In genomic region chr3:194114123-194114522, GRCh38 we compare ENCODE assay signal across 32 cellular contexts.
"Had no signal": no experiment of that assay in that cellular context is flagged by ENCODE, and none has a peak within 500 bp of the region (broad histone marks: within the 10 kb centered on the region; RNA-seq: fewer than 3 reads in every experiment).

No MANE protein-coding gene starts in this region.

- H3K4me3 Mint-ChIP-seq: dendritic cell treated with granulocyte-macrophage colony-stimulating factor and Interleukin-4, amounts not matched to agents 40 ng/mL and 50 ng/mL, for 4 days; endodermal cell; memory B cell; mesothelial cell of epicardium; natural killer cell treated with Interleukin-12 subunit alpha and Interleukin-12 subunit beta and Interleukin-15 and Interleukin-18, amount 100 ng/mL, for 72 hours; stimulated activated memory B cell treated with anti-CD40 and anti-IgM and Interleukin-4, amounts not matched to agents 10 μg/mL and 1 μg/mL and 100 μg/mL, for 72 hours had no signal

- H3K27me3 ChIP-seq: esophagus muscularis mucosa, left lung, ovary, sigmoid colon, spleen, testis, upper lobe of left lung had no signal

- H3K9me3 ChIP-seq: esophagus muscularis mucosa, gastroesophageal sphincter, heart left ventricle, left lung, mucosa of descending colon, ovary, sigmoid colon, spleen, testis, tibial artery, upper lobe of left lung had no signal

- H3K27me3 Mint-ChIP-seq: naive B cell; stimulated activated memory B cell treated with anti-CD40 and anti-IgM and Interleukin-4, amounts not matched to agents 10 μg/mL and 1 μg/mL and 100 μg/mL, for 72 hours had no signal

- H3K27ac Mint-ChIP-seq: dendritic cell treated with granulocyte-macrophage colony-stimulating factor and Interleukin-4, amounts not matched to agents 40 ng/mL and 50 ng/mL, for 4 days; endodermal cell; memory B cell; naive B cell; natural killer cell treated with Interleukin-12 subunit alpha and Interleukin-12 subunit beta and Interleukin-15 and Interleukin-18, amount 100 ng/mL, for 72 hours; stimulated activated memory B cell treated with anti-CD40 and anti-IgM and Interleukin-4, amounts not matched to agents 10 μg/mL and 1 μg/mL and 100 μg/mL, for 72 hours had no signal

- H3K4me3 ChIP-seq: esophagus muscularis mucosa, gastroesophageal sphincter, heart left ventricle, left lung, lung, mucosa of descending colon, ovary, sigmoid colon, spleen, testis, tibial artery, upper lobe of left lung had no signal

- DNase-seq: central memory CD4-positive, alpha-beta T cell; effector CD8-positive, alpha-beta T cell; endodermal cell; foreskin keratinocyte; heart left ventricle; hippocampal formation; left cardiac atrium; naive B cell; occipital lobe; ovary; sigmoid colon; spleen; stimulated activated CD4-positive, alpha-beta T cell treated with anti-CD3 and anti-CD28 coated beads, Interleukin-4, amount 100 ng/mL, for 4 hours; stimulated activated naive CD8-positive, alpha-beta T cell treated with anti-CD3 and anti-CD28 coated beads, Interleukin-15, Interleukin-2, amounts not matched to agents 100 U/mL and 50 U/mL, for 24 hours; substantia nigra; testis; upper lobe of left lung had no signal

- H3K4me1 ChIP-seq: foreskin keratinocyte, left lung, sigmoid colon, testis, tibial artery had no signal

- H3K36me3 ChIP-seq: esophagus muscularis mucosa, gastroesophageal sphincter, heart left ventricle, left lung, ovary, sigmoid colon, spleen, tibial artery, upper lobe of left lung had no signal

- H3K27ac ChIP-seq: esophagus muscularis mucosa, foreskin keratinocyte, gastroesophageal sphincter, heart left ventricle, left lung, ovary, sigmoid colon, spleen, testis, tibial artery, upper lobe of left lung had no signal

- H3K36me3 Mint-ChIP-seq: memory B cell; mesothelial cell of epicardium; naive B cell; natural killer cell treated with Interleukin-12 subunit alpha and Interleukin-12 subunit beta and Interleukin-15 and Interleukin-18, amount 100 ng/mL, for 72 hours; stimulated activated memory B cell treated with anti-CD40 and anti-IgM and Interleukin-4, amounts not matched to agents 10 μg/mL and 1 μg/mL and 100 μg/mL, for 72 hours had no signal

- FAIRE-seq: colon, endothelial cell of umbilical vein, islet of Langerhans, urothelium cell line had no signal

- H3K9me3 Mint-ChIP-seq: dendritic cell treated with granulocyte-macrophage colony-stimulating factor and Interleukin-4, amounts not matched to agents 40 ng/mL and 50 ng/mL, for 4 days; endodermal cell; memory B cell; mesothelial cell of epicardium; naive B cell; natural killer cell treated with Interleukin-12 subunit alpha and Interleukin-12 subunit beta and Interleukin-15 and Interleukin-18, amount 100 ng/mL, for 72 hours; stimulated activated memory B cell treated with anti-CD40 and anti-IgM and Interleukin-4, amounts not matched to agents 10 μg/mL and 1 μg/mL and 100 μg/mL, for 72 hours had no signal

- ATAC-seq: foreskin keratinocyte; gastroesophageal sphincter; left cardiac atrium; left lung; mucosa of descending colon; natural killer cell treated with Interleukin-12 subunit alpha and Interleukin-12 subunit beta and Interleukin-15 and Interleukin-18, amount 100 ng/mL, for 72 hours; stimulated activated memory B cell treated with anti-CD40 and anti-IgM and Interleukin-4, amounts not matched to agents 10 μg/mL and 1 μg/mL and 100 μg/mL, for 72 hours; stimulated activated naive CD8-positive, alpha-beta T cell treated with anti-CD3 and anti-CD28 coated beads, Interleukin-15, Interleukin-2, amounts not matched to agents 100 U/mL and 50 U/mL, for 24 hours had no signal
